ENCODE assay signal across 10 cellular contexts in genomic region chr12:46224401-46224800, GRCh38. TPM values are rescaled to one million over a fixed set of nuclear protein-coding genes. Genes with fewer than 3 reads are reported as not detected.
DNase-seq lines count a peak whose midpoint lies in the region; ATAC-seq, FAIRE-seq and TF ChIP-seq lines count a peak whose summit lies in the region.
"Had no signal": no experiment of that assay in that cellular context is flagged by ENCODE, and none has a peak within 500 bp of the region (broad histone marks: within the 10 kb centered on the region; RNA-seq: fewer than 3 reads in every experiment).

No MANE protein-coding gene starts in this region.

- H2AK5ac ChIP-seq in trophoblast cell (ENCODE audit: low read length), result no peak overlapping the region

- no CpG with 5 or more reads among the region's 1 CpG for WGBS in trophoblast cell (ENCODE audit: extremely low coverage, insufficient coverage, insufficient read length)

- H3K9me3 ChIP-seq in OCI-LY1 (ENCODE audit: low read length) (no peaks in the 10 kb centered on the region), trophoblast cell (ENCODE audit: insufficient read depth, low read depth, low read length) (no peaks in the 10 kb centered on the region), kidney (ENCODE audit: control insufficient read depth in 1 of 2, low read length in 2 of 2) (no peaks in the 10 kb centered on the region)

- H2BK120ac ChIP-seq in trophoblast cell (ENCODE audit: insufficient read depth, low read length, poor library complexity), result no peak overlapping the region

- H3K4me2 ChIP-seq in OCI-LY1 (ENCODE audit: low read length) (no peak overlapping the region), trophoblast cell (ENCODE audit: low read length) (no peak overlapping the region)

- H2BK12ac ChIP-seq in trophoblast cell (ENCODE audit: low read length), result peak overlapping the region; percentile 49

- H3K9ac ChIP-seq in OCI-LY1 (ENCODE audit: low read length) (no peak overlapping the region), trophoblast cell (ENCODE audit: low read length) (no peak overlapping the region), kidney (ENCODE audit: low read length in 2 of 2) (no peak overlapping the region)

- H3K79me1 ChIP-seq in trophoblast cell (ENCODE audit: low read length), result peaks cover 6% of the 10 kb centered on the region

- peak overlapping the region; percentile 61 for H3K14ac ChIP-seq in trophoblast cell (ENCODE audit: low read length)

- peak overlapping the region; percentile 73 for H2BK5ac ChIP-seq in trophoblast cell (ENCODE audit: low read depth, low read length, poor library complexity)

- peak overlapping the region; percentile 82 for H3K18ac ChIP-seq in trophoblast cell (ENCODE audit: low read length)

- H3K27me3 ChIP-seq in OCI-LY1 (ENCODE audit: insufficient read depth, low read length) (no peaks in the 10 kb centered on the region), trophoblast cell (ENCODE audit: insufficient read depth, low read length) (no peaks in the 10 kb centered on the region)

- H3K36me3 ChIP-seq in OCI-LY1 (ENCODE audit: insufficient read depth, low read length) (peaks cover 96% of the 10 kb centered on the region), trophoblast cell (ENCODE audit: control insufficient read depth in 1 of 2, insufficient read depth in 2 of 2, low read length in 2 of 2) (peaks cover 11 to 27% of the 10 kb centered on the region in 2 experiments), kidney (ENCODE audit: control insufficient read depth in 1 of 2, insufficient read depth in 2 of 2, low read length in 2 of 2) (no peaks in the 10 kb centered on the region)

- H3K23ac ChIP-seq in trophoblast cell (ENCODE audit: low read length), result no peak overlapping the region

- ATAC-seq in HG02884 (IDR thresholded peaks at IDR 0.05; ENCODE audit: unreplicated experiment), result no peak

- H4K8ac ChIP-seq in trophoblast cell (ENCODE audit: low read depth, low read length), result peak overlapping the region; percentile 70

- intact Hi-C loops in kidney (cut with DNase I), result no loop called here

- H3K9me2 ChIP-seq in OCI-LY1 (ENCODE audit: low read depth, low read length), result no peaks in the 10 kb centered on the region

- H3K4me1 ChIP-seq in OCI-LY1 (ENCODE audit: insufficient read depth, low read length, severe bottlenecking) (peaks cover 83% of the 10 kb centered on the region), trophoblast cell (ENCODE audit: control insufficient read depth in 1 of 2, insufficient read depth in 2 of 2, low read length in 2 of 2) (peaks cover 9 to 21% of the 10 kb centered on the region in 2 experiments), kidney (ENCODE audit: control insufficient read depth in 1 of 2, insufficient read depth in 1 of 2, low read depth in 1 of 2, low read length in 2 of 2) (peaks cover 0 to 4% of the 10 kb centered on the region in 2 donors)

- DNase-seq in Ammon's horn (ENCODE audit: low spot score) (peak; percentile 53), fibroblast of peridontal ligament (ENCODE audit: extremely low read depth) (peak; percentile 90), trophoblast cell (no peak), KG1 (lab: John Stamatoyannopoulos, UW) (no peak), HEK293T (ENCODE audit: extremely low spot score) (no peak), kidney (no peak)
- DNase-seq: effector CD4-positive, alpha-beta T cell had no signal

- peaks cover 8% of the 10 kb centered on the region; the same call in 1 of the 2 replicates for H3K79me2 ChIP-seq in OCI-LY1 (ENCODE audit: insufficient read depth, low read length)
- H3K79me2 ChIP-seq in trophoblast cell (ENCODE audit: control insufficient read depth, insufficient read depth, low read length, poor library complexity), result peaks cover 7% of the 10 kb centered on the region

- H3F3A ChIP-seq in OCI-LY1 (ENCODE audit: insufficient read depth, low read length), result peaks cover 6% of the 10 kb centered on the region; the same call in 1 of the 2 replicates

- no peaks in the 10 kb centered on the region for H4K20me1 ChIP-seq in OCI-LY1 (ENCODE audit: insufficient read depth, low read length)

- no peak overlapping the region for H4K12ac ChIP-seq in trophoblast cell (ENCODE audit: low read depth, low read length)

- H2AFZ ChIP-seq in OCI-LY1 (ENCODE audit: low read length) (no peak overlapping the region), trophoblast cell (ENCODE audit: insufficient read depth, low read length, poor library complexity) (no peak overlapping the region)

- no peak for FAIRE-seq in kidney (lab: Jason Lieb, UNC)
- FAIRE-seq: D721Med had no signal

- POLR2A ChIA-PET in HEK293T (lab: Yijun Ruan, JAX), result no interaction called here

- TF ChIP-seq CTCF in OCI-LY1 (IDR thresholded peaks at IDR 0.05; ENCODE audit: low read length) (no peak), kidney (IDR thresholded peaks at IDR 0.05; ENCODE audit: borderline replicate concordance, extremely low read depth, insufficient read depth) (no peak)

- no peak overlapping the region for H3K4me3 ChIP-seq in OCI-LY1 (ENCODE audit: low read depth, low read length, poor library complexity, severe bottlenecking)
- H3K4me3 ChIP-seq in trophoblast cell (ENCODE audit: low read depth, low read length), result no peak overlapping the region
- H3K4me3 ChIP-seq in kidney (ENCODE audit: low read length in 2 of 2), result no peak overlapping the region

- H3K27ac ChIP-seq in OCI-LY1 (ENCODE audit: low read depth, low read length, poor library complexity, severe bottlenecking) (peak overlapping the region; percentile 15), trophoblast cell (ENCODE audit: low read depth, low read length) (peak overlapping the region; percentile 43), kidney (ENCODE audit: low read depth in 2 of 2, low read length in 2 of 2) (no peak overlapping the region)

- no peak overlapping the region for H4K91ac ChIP-seq in trophoblast cell (ENCODE audit: low read depth, low read length)

- peak overlapping the region; percentile 36 for H3K4ac ChIP-seq in trophoblast cell (ENCODE audit: low read depth, low read length)

- CTCF ChIA-PET in HEK293T (lab: Yijun Ruan, JAX), result no interaction called here

TF ChIP-seq in HEK293T, 16 proteins besides CTCF, POLR2A, EP300 and RAD21:
- no peak for TF ChIP-seq TARDBP (IDR thresholded peaks at IDR 0.05)
- TF ChIP-seq CTBP1 (IDR thresholded peaks at IDR 0.05; ENCODE audit: borderline replicate concordance), result no peak
- no peak for TF ChIP-seq BHLHE40 (IDR thresholded peaks at IDR 0.05; ENCODE audit: borderline replicate concordance)
- no peak for TF ChIP-seq FOXM1 (IDR thresholded peaks at IDR 0.05; ENCODE audit: borderline replicate concordance)
- TF ChIP-seq PKNOX1 (IDR thresholded peaks at IDR 0.05), result no peak
- no peak for TF ChIP-seq SUZ12 (IDR thresholded peaks at IDR 0.05)
- no peak for TF ChIP-seq FOXK2 (IDR thresholded peaks at IDR 0.05)
- no peak for TF ChIP-seq ARNT (IDR thresholded peaks at IDR 0.05)
- TF ChIP-seq LEF1 (IDR thresholded peaks at IDR 0.05; ENCODE audit: borderline replicate concordance), result no peak
- no peak for TF ChIP-seq ELF4 (IDR thresholded peaks at IDR 0.05)
- TF ChIP-seq L3MBTL2 (conservative IDR thresholded peaks at IDR 0.05), result no peak

RNA-seq across cellular contexts. Expression of gene SLC38A1, which starts 44.4 kb away (rescaled TPM):
- 376 TPM in 2 replicates for polyA plus RNA-seq in trophoblast cell (2013)
- total RNA-seq in kidney, result 124 TPM
- 13.3 TPM for polyA plus RNA-seq in kidney (ENCODE audit: insufficient read depth, low read depth, low replicate concordance)

Comparison
In these comparisons a context has a peak if more than half of its experiments do, and no peak if none do; other contexts are left out.
1. DNase-seq: peak in Ammon's horn (single experiment) and fibroblast of peridontal ligament (single experiment); none in trophoblast cell (0 of 2), KG1 (single experiment), HEK293T (single experiment) and kidney (single experiment).
2. H3K27ac ChIP-seq: peak in OCI-LY1 (single experiment) and trophoblast cell (single experiment); none in kidney (0 of 2).